Comparison of ENCODE assay signal across 8 cellular contexts in genomic region chr2:206084468-206084869, GRCh38. TPM values are rescaled to one million over a fixed set of nuclear protein-coding genes. Genes with fewer than 3 reads are reported as not detected.
DNase-seq lines count a peak whose midpoint lies in the region; ATAC-seq and TF ChIP-seq lines count a peak whose summit lies in the region.

No MANE protein-coding gene starts in this region.

- peak overlapping the region; percentile 99 for H3K4me3 Mint-ChIP-seq in endothelial cell (ENCODE audit: unreplicated experiment)
- peak overlapping the region; percentile 98 for H3K4me3 Mint-ChIP-seq in stimulated activated naive CD8-positive, alpha-beta T cell treated with anti-CD3 and anti-CD28 coated beads, Interleukin-15, Interleukin-2, amounts not matched to agents 100 ng/mL and 50 ng/mL, for 24 hours

- peaks cover 30% of the 10 kb centered on the region for H3K4me1 ChIP-seq in lower lobe of right lung

- peak overlapping the region; percentile 91 for H3K27ac Mint-ChIP-seq in endothelial cell (ENCODE audit: unreplicated experiment)
- H3K27ac Mint-ChIP-seq in stimulated activated naive CD8-positive, alpha-beta T cell treated with anti-CD3 and anti-CD28 coated beads, Interleukin-15, Interleukin-2, amounts not matched to agents 100 ng/mL and 50 ng/mL, for 24 hours, result peak overlapping the region; percentile 99

- H3K27me3 ChIP-seq in lower lobe of right lung (ENCODE audit: low read depth), result no peaks in the 10 kb centered on the region

- H3K4me1 Mint-ChIP-seq in endothelial cell (ENCODE audit: unreplicated experiment), result peaks cover 25% of the 10 kb centered on the region
- peaks cover 63% of the 10 kb centered on the region for H3K4me1 Mint-ChIP-seq in stimulated activated naive CD8-positive, alpha-beta T cell treated with anti-CD3 and anti-CD28 coated beads, Interleukin-15, Interleukin-2, amounts not matched to agents 100 ng/mL and 50 ng/mL, for 24 hours (ENCODE audit: low read depth)

- peak; percentile 54 to 62 for ATAC-seq in lower lobe of right lung
- no peak for ATAC-seq in GM18517 (IDR thresholded peaks at IDR 0.05; ENCODE audit: unreplicated experiment)

- H3K4me3 ChIP-seq in lower lobe of right lung, result peak overlapping the region; percentile 84

- DNase-seq in SIG-M5 treated with dmso at 0.1 percent for 504 hours (lab: John Stamatoyannopoulos, UW; ENCODE audit: unreplicated experiment) (peak; percentile 57), SIG-M5 (lab: John Stamatoyannopoulos, UW) (no peak), NCI-H1105 (lab: John Stamatoyannopoulos, UW) (peak; percentile 18), endothelial cell (ENCODE audit: low spot score) (peak; percentile 60), lower lobe of right lung (peak; percentile 46)

- no peaks in the 10 kb centered on the region for H3K9me3 Mint-ChIP-seq in endothelial cell (ENCODE audit: unreplicated experiment)
- no peaks in the 10 kb centered on the region for H3K9me3 Mint-ChIP-seq in stimulated activated naive CD8-positive, alpha-beta T cell treated with anti-CD3 and anti-CD28 coated beads, Interleukin-15, Interleukin-2, amounts not matched to agents 100 ng/mL and 50 ng/mL, for 24 hours

- H3K36me3 Mint-ChIP-seq in endothelial cell (ENCODE audit: low read depth, unreplicated experiment), result no peaks in the 10 kb centered on the region
- H3K36me3 Mint-ChIP-seq in stimulated activated naive CD8-positive, alpha-beta T cell treated with anti-CD3 and anti-CD28 coated beads, Interleukin-15, Interleukin-2, amounts not matched to agents 100 ng/mL and 50 ng/mL, for 24 hours (ENCODE audit: low read depth), result peaks cover 5% of the 10 kb centered on the region

- H3K9me3 ChIP-seq in lower lobe of right lung, result no peaks in the 10 kb centered on the region

- no peaks in the 10 kb centered on the region for H3K36me3 ChIP-seq in lower lobe of right lung

- intact Hi-C loops in lower lobe of right lung (cut with DNase I), result no loop called here

- H3K27ac ChIP-seq in VCaP, result peak overlapping the region; percentile 99
- peak overlapping the region; percentile 99 for H3K27ac ChIP-seq in lower lobe of right lung

- no peak for TF ChIP-seq CTCF in VCaP (conservative IDR thresholded peaks at IDR 0.05)
- TF ChIP-seq CTCF in endothelial cell (IDR thresholded peaks at IDR 0.05; ENCODE audit: unreplicated experiment), result no peak
- TF ChIP-seq CTCF in lower lobe of right lung (IDR thresholded peaks at IDR 0.05), result no peak

- peaks cover 8% of the 10 kb centered on the region for H3K27me3 Mint-ChIP-seq in endothelial cell (ENCODE audit: unreplicated experiment)
- no peaks in the 10 kb centered on the region for H3K27me3 Mint-ChIP-seq in stimulated activated naive CD8-positive, alpha-beta T cell treated with anti-CD3 and anti-CD28 coated beads, Interleukin-15, Interleukin-2, amounts not matched to agents 100 ng/mL and 50 ng/mL, for 24 hours

RNA-seq across cellular contexts. Expression of gene INO80D, which starts 1.5 kb away (rescaled TPM):
- 21.0 TPM for total RNA-seq in endothelial cell (ENCODE audit: unreplicated experiment)
- 26.0 TPM for total RNA-seq in lower lobe of right lung
